Comparison of ENCODE assay signal across 8 cellular contexts in the genomic region with DNA sequence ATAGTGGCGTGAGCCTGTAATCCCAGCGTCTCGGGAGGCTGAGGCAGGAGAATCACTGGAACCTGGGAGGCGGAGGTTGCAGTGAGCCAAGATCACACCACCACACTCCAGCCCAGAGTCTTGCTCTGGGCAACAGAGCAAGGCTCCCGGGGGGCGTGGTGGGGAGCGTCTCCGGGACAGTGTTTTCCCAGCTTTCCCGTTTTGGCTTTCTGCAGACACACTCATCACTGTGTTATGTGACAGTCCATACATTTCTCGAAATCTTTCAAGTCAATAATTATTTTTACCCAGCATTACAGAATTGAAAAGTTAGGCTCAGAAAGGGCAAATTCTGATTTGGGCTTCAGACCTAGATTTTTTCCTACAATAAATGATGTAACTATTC. TPM values are rescaled to one million over a fixed set of nuclear protein-coding genes. Genes with fewer than 3 reads are reported as not detected.
A peak's percentile ranks its signal among the peaks of the same experiment; 100 is the strongest.
DNase-seq lines count a peak whose midpoint lies in the region; ATAC-seq and TF ChIP-seq lines count a peak whose summit lies in the region.

No MANE protein-coding gene starts in this region.

- no peaks in the 10 kb centered on the region for H3K27me3 ChIP-seq in ascending aorta
- no peaks in the 10 kb centered on the region for H3K27me3 ChIP-seq in layer of hippocampus (ENCODE audit: control insufficient read depth, insufficient read depth, low read length)
- H3K27me3 ChIP-seq in thymus (ENCODE audit: control insufficient read depth, insufficient read depth): no peaks in the 10 kb centered on the region

- POLR2A ChIA-PET in activated CD4-positive, alpha-beta T cell treated with anti-CD3 and anti-CD28 coated beads, Interleukin-2, amount 10 ng/mL, durations not matched to agents 7 days and 5 days (lab: Charles Lee): no interaction called here

- no peak overlapping the region for H3K27ac Mint-ChIP-seq in activated CD4-positive, alpha-beta T cell treated with anti-CD3 and anti-CD28 coated beads, Interleukin-2, amount 10 ng/mL, durations not matched to agents 7 days and 5 days

- peaks cover 9 to 19% of the 10 kb centered on the region in 2 donors for H3K4me1 ChIP-seq in ascending aorta
- no peaks in the 10 kb centered on the region for H3K4me1 ChIP-seq in thymus (ENCODE audit: control insufficient read depth, insufficient read depth, low read length)

- H3K27ac ChIP-seq in ascending aorta (peak overlapping the region; percentile 87 to 94), layer of hippocampus (ENCODE audit: low read depth, low read length) (peak overlapping the region; percentile 93), thymus (ENCODE audit: low read depth) (peak overlapping the region; percentile 15)

- H3K4me1 Mint-ChIP-seq in activated CD4-positive, alpha-beta T cell treated with anti-CD3 and anti-CD28 coated beads, Interleukin-2, amount 10 ng/mL, durations not matched to agents 7 days and 5 days: peaks cover 31% of the 10 kb centered on the region

- H3K36me3 ChIP-seq in ascending aorta (no peaks in the 10 kb centered on the region), thymus (ENCODE audit: control insufficient read depth, insufficient read depth) (no peaks in the 10 kb centered on the region)

- 90% methylated on average over 10 of the region's 10 CpGs for whole genome bisulfite sequencing in thymus

- CTCF ChIA-PET in activated CD4-positive, alpha-beta T cell treated with anti-CD3 and anti-CD28 coated beads, Interleukin-2, amount 10 ng/mL, durations not matched to agents 7 days and 5 days (lab: Charles Lee): no interaction called here

- H3K27me3 Mint-ChIP-seq in activated CD4-positive, alpha-beta T cell treated with anti-CD3 and anti-CD28 coated beads, Interleukin-2, amount 10 ng/mL, durations not matched to agents 7 days and 5 days: no peaks in the 10 kb centered on the region

- no peak for DNase-seq in activated CD4-positive, alpha-beta T cell treated with anti-CD3 and anti-CD28 coated beads, Interleukin-2, amount 10 ng/mL, durations not matched to agents 7 days and 5 days
- DNase-seq in activated CD4-positive, alpha-beta T cell treated with anti-CD3 and anti-CD28 coated beads for 48 hours: no peak
- DNase-seq in ascending aorta (ENCODE audit: low spot score in 2 of 2): no peak
- no peak for DNase-seq in retina
- DNase-seq in activated CD4-positive, alpha-beta T cell treated with anti-CD3 and anti-CD28 coated beads, Interleukin-2, amount 50 U/mL, for 4 hours: no peak

- TF ChIP-seq CTCF in ascending aorta (IDR thresholded peaks at IDR 0.05): no peak

- H3K9me3 Mint-ChIP-seq in activated CD4-positive, alpha-beta T cell treated with anti-CD3 and anti-CD28 coated beads, Interleukin-2, amount 10 ng/mL, durations not matched to agents 7 days and 5 days: no peaks in the 10 kb centered on the region

- peak overlapping the region; percentile 86 for H3K4me3 Mint-ChIP-seq in activated CD4-positive, alpha-beta T cell treated with anti-CD3 and anti-CD28 coated beads, Interleukin-2, amount 10 ng/mL, durations not matched to agents 7 days and 5 days

- H3K4me3 ChIP-seq in ascending aorta: peak overlapping the region; percentile 60 to 67
- peak overlapping the region; percentile 52 for H3K4me3 ChIP-seq in thymus (ENCODE audit: low read length)

- H3K36me3 Mint-ChIP-seq in activated CD4-positive, alpha-beta T cell treated with anti-CD3 and anti-CD28 coated beads, Interleukin-2, amount 10 ng/mL, durations not matched to agents 7 days and 5 days (ENCODE audit: low read depth): no peaks in the 10 kb centered on the region

- H3K9me3 ChIP-seq in ascending aorta: no peaks in the 10 kb centered on the region
- H3K9me3 ChIP-seq in thymus (ENCODE audit: control insufficient read depth): no peaks in the 10 kb centered on the region

- intact Hi-C loops in ascending aorta (cut with DNase I): no loop called here

- no peak for ATAC-seq in GM18520 (IDR thresholded peaks at IDR 0.05; ENCODE audit: unreplicated experiment)

RNA-seq across cellular contexts. Expression of gene NEAT1, which starts 31.7 kb away (rescaled TPM):
- 100 to 1,000 TPM; 463 to 610 TPM for total RNA-seq in activated CD4-positive, alpha-beta T cell treated with anti-CD3 and anti-CD28 coated beads, Interleukin-2, amount 10 ng/mL, durations not matched to agents 7 days and 5 days
- 180 TPM for total RNA-seq in ascending aorta
- 3,325 TPM for polyA plus RNA-seq in thymus

RNA-seq across cellular contexts. Expression of gene MALAT1, which starts 44.5 kb away (rescaled TPM):
- total RNA-seq in activated CD4-positive, alpha-beta T cell treated with anti-CD3 and anti-CD28 coated beads, Interleukin-2, amount 10 ng/mL, durations not matched to agents 7 days and 5 days: 1,000 to 10,000 TPM; 7,183 to 8,252 TPM
- total RNA-seq in ascending aorta: 8,553 TPM
- 682 TPM for polyA plus RNA-seq in thymus

Comparison
In these comparisons a context has a peak if more than half of its experiments do, and no peak if none do; other contexts are left out.
1. H3K27ac ChIP-seq: peak in every context shown above with its lines; median percentile 93 in layer of hippocampus; 90 in ascending aorta; 15 in thymus.